11 cellular contexts compared by ENCODE assay signal in genomic region chr7:32910195-32910594, GRCh38.
"Had no signal": no experiment of that assay in that cellular context is flagged by ENCODE, and none has a peak within 500 bp of the region (broad histone marks: within the 10 kb centered on the region; RNA-seq: fewer than 3 reads in every experiment).

No MANE protein-coding gene starts in this region.

- H3K27ac ChIP-seq: GM23248 had no signal

- DNase-seq: GM23248, GOT3, H7, H9, HCEC 1CT, HFFc6 had no signal

- H3K9me3 ChIP-seq: HAP-1 had no signal

- H3K4me2 ChIP-seq: GM23338 had no signal

- H2AFZ ChIP-seq: GM23248, GM23338 had no signal

- H3K4me3 ChIP-seq: GM23248, GM23338, HAP-1 had no signal

- FAIRE-seq: H1, H54 had no signal

- H3K4me1 ChIP-seq: HAP-1 had no signal

- H3K9ac ChIP-seq: GM23248 had no signal

- ATAC-seq: GM23338, HCT116 had no signal
